7 cellular contexts compared by ENCODE assay signal in genomic region chrX:133171962-133172708, GRCh38. TPM values are rescaled to one million over a fixed set of nuclear protein-coding genes. Genes with fewer than 3 reads are reported as not detected.
DNase-seq lines count a peak whose midpoint lies in the region; ATAC-seq and TF ChIP-seq lines count a peak whose summit lies in the region.

No MANE protein-coding gene starts in this region.

- in situ Hi-C loops in brain microvascular endothelial cell (cut with HindIII; ENCODE audit: low pct_ligation_motif_present, low sequenced_read_pairs): no loop called here

- no peaks in the 10 kb centered on the region for H3F3A ChIP-seq in neural progenitor cell (ENCODE audit: low read depth)

- H3K27me3 ChIP-seq in brain microvascular endothelial cell (replicated peaks) (no peaks in the 10 kb centered on the region), neural progenitor cell (no peaks in the 10 kb centered on the region), tibial artery (no peaks in the 10 kb centered on the region)

- H3K27ac ChIP-seq in brain microvascular endothelial cell (no peak overlapping the region), neural progenitor cell (no peak overlapping the region), tibial artery (no peak overlapping the region)

- intact Hi-C loops in tibial artery (cut with DNase I; ENCODE audit: low total_unique reads): no loop called here

- no peaks in the 10 kb centered on the region for H3K27me3 Mint-ChIP-seq in neural progenitor cell (ENCODE audit: insufficient read depth, low read depth)

- H3K4me3 Mint-ChIP-seq in neural progenitor cell: no peak overlapping the region

- peaks cover 15% of the 10 kb centered on the region for H3K4me1 Mint-ChIP-seq in neural progenitor cell

- H2AFZ ChIP-seq in neural progenitor cell (replicated peaks): no peak overlapping the region

- H3K9me3 ChIP-seq in neural progenitor cell (ENCODE audit: low read depth): no peaks in the 10 kb centered on the region
- H3K9me3 ChIP-seq in tibial artery: no peaks in the 10 kb centered on the region

- no peak overlapping the region for H3K27ac Mint-ChIP-seq in neural progenitor cell

- no peaks in the 10 kb centered on the region for H3K36me3 Mint-ChIP-seq in neural progenitor cell

- TF ChIP-seq CTCF in brain microvascular endothelial cell (IDR thresholded peaks at IDR 0.05; ENCODE audit: low read depth, low read length, missing control alignments) (peak; percentile 54), neural progenitor cell (IDR thresholded peaks at IDR 0.05) (peak; percentile 61), tibial artery (IDR thresholded peaks at IDR 0.05) (peak in 1 of 2 experiments; percentile 13)

- no peaks in the 10 kb centered on the region for H4K20me1 ChIP-seq in neural progenitor cell (ENCODE audit: low read depth)

- H3K4me1 ChIP-seq in neural progenitor cell (no peaks in the 10 kb centered on the region), tibial artery (no peaks in the 10 kb centered on the region)

- ATAC-seq in GM18511 (IDR thresholded peaks at IDR 0.05; ENCODE audit: unreplicated experiment) (peak; percentile 82), HG03196 (IDR thresholded peaks at IDR 0.05; ENCODE audit: unreplicated experiment) (no peak), HG02678 (IDR thresholded peaks at IDR 0.05; ENCODE audit: unreplicated experiment) (no peak)

- no peak overlapping the region for H3K4me3 ChIP-seq in brain microvascular endothelial cell (ENCODE audit: low read depth, low read length)
- no peak overlapping the region for H3K4me3 ChIP-seq in neural progenitor cell
- no peak overlapping the region for H3K4me3 ChIP-seq in tibial artery

- no peaks in the 10 kb centered on the region for H3K36me3 ChIP-seq in brain microvascular endothelial cell (replicated peaks)
- H3K36me3 ChIP-seq in neural progenitor cell: no peaks in the 10 kb centered on the region
- no peaks in the 10 kb centered on the region for H3K36me3 ChIP-seq in tibial artery

- peaks cover 2% of the 10 kb centered on the region for H3K9me3 Mint-ChIP-seq in neural progenitor cell

- no peaks in the 10 kb centered on the region for H3K79me2 ChIP-seq in neural progenitor cell (ENCODE audit: low read depth)

- H3K9ac ChIP-seq in neural progenitor cell: no peak overlapping the region

- DNase-seq in HuH-7 (ENCODE audit: low spot score): peak; percentile 16
- peak; percentile 10 for DNase-seq in brain microvascular endothelial cell
- peak; percentile 16 for DNase-seq in neural progenitor cell (ENCODE audit: low spot score)
- no peak for DNase-seq in tibial artery

- no peak overlapping the region for H3K4me2 ChIP-seq in neural progenitor cell

RNA-seq across cellular contexts. Expression of gene TFDP3, which starts 46.0 kb away (rescaled TPM):
- not detected in 2 replicates for total RNA-seq in neural progenitor cell (ENCODE audit: low replicate concordance)

Comparison
In these comparisons a context has a peak if more than half of its experiments do, and no peak if none do; other contexts are left out.
1. DNase-seq: peak in HuH-7 (single experiment), brain microvascular endothelial cell (single experiment) and neural progenitor cell (single experiment); none in tibial artery (0 of 2).